In the genomic region with DNA sequence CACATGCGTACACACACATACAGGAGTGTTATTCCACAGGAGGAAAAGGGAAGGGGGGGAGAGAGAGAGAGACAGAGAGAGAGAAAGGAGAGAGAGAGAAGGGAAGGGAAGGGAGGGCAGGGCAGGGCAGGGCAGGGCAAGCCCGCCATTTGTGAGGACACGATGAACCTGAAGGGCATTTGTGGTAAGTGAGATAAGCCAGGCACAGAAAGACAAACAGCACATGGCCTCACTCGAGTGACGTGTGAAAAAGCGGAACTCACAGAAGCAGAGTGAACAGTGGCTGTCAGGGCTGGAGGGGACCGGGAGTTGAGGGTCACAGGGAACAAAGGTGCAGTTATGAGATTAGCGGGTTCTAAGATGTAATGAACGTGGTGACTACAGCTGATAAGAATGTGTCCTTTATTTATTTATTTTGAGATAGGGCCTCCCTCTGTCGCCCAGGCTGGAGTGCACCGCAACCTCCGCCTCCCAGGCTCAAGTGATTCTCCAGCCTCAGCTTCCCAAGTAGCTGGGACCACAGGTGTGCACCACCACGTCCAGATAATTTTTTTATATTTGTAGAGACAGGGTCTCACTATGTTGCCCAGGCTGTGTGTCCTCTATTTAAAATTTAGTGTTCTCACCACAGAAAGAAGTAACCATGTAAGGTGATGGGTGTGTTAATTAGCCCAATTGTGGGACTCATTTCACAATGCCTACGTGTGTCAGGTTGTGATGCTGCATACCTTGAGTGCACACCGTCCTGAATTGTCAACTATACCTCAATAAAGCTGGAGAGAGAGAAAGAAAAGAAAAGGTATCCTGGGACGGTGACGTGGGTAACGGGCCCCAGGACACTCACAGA, we compare ENCODE assay signal across 10 cellular contexts. TPM values are rescaled to one million over a fixed set of nuclear protein-coding genes. Genes with fewer than 3 reads are reported as not detected.
A peak's percentile ranks its signal among the peaks of the same experiment; 100 is the strongest.
DNase-seq lines count a peak whose midpoint lies in the region; ATAC-seq and TF ChIP-seq lines count a peak whose summit lies in the region.
"Had no signal": no experiment of that assay in that cellular context is flagged by ENCODE, and none has a peak within 500 bp of the region (broad histone marks: within the 10 kb centered on the region; RNA-seq: fewer than 3 reads in every experiment).

No MANE protein-coding gene starts in this region.

- H3K27ac ChIP-seq in naive thymus-derived CD4-positive, alpha-beta T cell (ENCODE audit: low read depth, low read length): no peak overlapping the region
- no peak overlapping the region for H3K27ac ChIP-seq in ascending aorta

- H3K27ac Mint-ChIP-seq in WTC11: no peak overlapping the region
- H3K27ac Mint-ChIP-seq in naive thymus-derived CD4-positive, alpha-beta T cell: peak overlapping the region in 8 of 9 donors; percentile 33 to 89 (median 79)

- H3K4me3 Mint-ChIP-seq in WTC11: no peak overlapping the region
- H3K4me3 Mint-ChIP-seq in naive thymus-derived CD4-positive, alpha-beta T cell: peak overlapping the region in 8 of 10 donors; percentile 22 to 80 (median 62)

- H3K9me3 Mint-ChIP-seq in WTC11: peaks cover 6% of the 10 kb centered on the region
- peaks cover 0 to 11% (median 0%) of the 10 kb centered on the region in 11 donors for H3K9me3 Mint-ChIP-seq in naive thymus-derived CD4-positive, alpha-beta T cell

- no peak for TF ChIP-seq CTCF in GM12865 (IDR thresholded peaks at IDR 0.05; ENCODE audit: insufficient read depth, low read depth, low read length, missing control alignments)
- no peak for TF ChIP-seq CTCF in WTC11 (IDR thresholded peaks at IDR 0.05)
- no peak for TF ChIP-seq CTCF in ascending aorta (IDR thresholded peaks at IDR 0.05)

- ATAC-seq in HG03460 (IDR thresholded peaks at IDR 0.05; ENCODE audit: unreplicated experiment) (peak; percentile 45), WTC11 (no peak), GM18517 (IDR thresholded peaks at IDR 0.05; ENCODE audit: unreplicated experiment) (no peak)
- ATAC-seq in naive thymus-derived CD4-positive, alpha-beta T cell: peak; percentile 79

- peaks cover 13 to 31% of the 10 kb centered on the region in 2 donors for H3K4me1 ChIP-seq in naive thymus-derived CD4-positive, alpha-beta T cell (ENCODE audit: control insufficient read depth in 2 of 2, insufficient read depth in 2 of 2, low read length in 2 of 2)
- H3K4me1 ChIP-seq in ascending aorta: no peaks in the 10 kb centered on the region

- peaks cover 3% of the 10 kb centered on the region for H3K36me3 Mint-ChIP-seq in WTC11
- H3K36me3 Mint-ChIP-seq in naive thymus-derived CD4-positive, alpha-beta T cell: peaks cover 0 to 2% (median 0%) of the 10 kb centered on the region in 5 donors

- H3K4me3 ChIP-seq in GM12865 (ENCODE audit: low read depth, low read length) (peak overlapping the region; percentile 53), ascending aorta (no peak overlapping the region)
- H3K4me3 ChIP-seq in naive thymus-derived CD4-positive, alpha-beta T cell (ENCODE audit: low read length): no peak overlapping the region

- peaks cover 0 to 6% of the 10 kb centered on the region in 2 donors for H3K27me3 ChIP-seq in naive thymus-derived CD4-positive, alpha-beta T cell (ENCODE audit: control insufficient read depth in 2 of 2, insufficient read depth in 2 of 2, low read length in 2 of 2)
- H3K27me3 ChIP-seq in ascending aorta: no peaks in the 10 kb centered on the region

- intact Hi-C loops in naive thymus-derived CD4-positive, alpha-beta T cell (cut with micrococcal nuclease): no loop called here
- intact Hi-C loops in ascending aorta (cut with DNase I): no loop called here

- no peaks in the 10 kb centered on the region for H3K9me3 ChIP-seq in naive thymus-derived CD4-positive, alpha-beta T cell (ENCODE audit: control insufficient read depth in 2 of 3, low read length in 3 of 3)
- no peaks in the 10 kb centered on the region for H3K9me3 ChIP-seq in ascending aorta

- DNase-seq in GM12865 (ENCODE audit: low read depth) (peak; percentile 72), WTC11 (ENCODE audit: low spot score) (no peak), ascending aorta (ENCODE audit: low spot score in 2 of 2) (no peak), iPS-NIHi11 (ENCODE audit: low spot score) (no peak), islet precursor cell (no peak)
- no peak for DNase-seq in naive thymus-derived CD4-positive, alpha-beta T cell
- DNase-seq: effector CD4-positive, alpha-beta T cell; NCI-H2171 treated with DMSO at 0.1 percent for 48 hours had no signal

- peaks cover 4% of the 10 kb centered on the region for H3K4me1 Mint-ChIP-seq in WTC11
- H3K4me1 Mint-ChIP-seq in naive thymus-derived CD4-positive, alpha-beta T cell: peaks cover 28 to 59% (median 47%) of the 10 kb centered on the region in 7 donors

- H3K36me3 ChIP-seq in naive thymus-derived CD4-positive, alpha-beta T cell (ENCODE audit: control insufficient read depth in 2 of 3, insufficient read depth in 3 of 3, low read length in 3 of 3): no peaks in the 10 kb centered on the region
- no peaks in the 10 kb centered on the region for H3K36me3 ChIP-seq in ascending aorta

- H3K27me3 Mint-ChIP-seq in WTC11 (ENCODE audit: low read depth): peaks cover 64% of the 10 kb centered on the region
- peaks cover 0 to 31% (median 0%) of the 10 kb centered on the region in 5 donors for H3K27me3 Mint-ChIP-seq in naive thymus-derived CD4-positive, alpha-beta T cell

- POLR2A ChIA-PET in WTC11 (lab: Charles Lee): no interaction called here
- POLR2A ChIA-PET in naive thymus-derived CD4-positive, alpha-beta T cell (lab: Charles Lee): interaction anchor here (1.3 kb wide), 1 partner anchor 18 kb away, joined by 3 read pairs; a partner anchor contains a TSS

- CTCF ChIA-PET in WTC11 (lab: Charles Lee): no interaction called here
- CTCF ChIA-PET in naive thymus-derived CD4-positive, alpha-beta T cell (lab: Charles Lee): interaction anchor here (1.0 kb wide), 1 partner anchor 56 kb away, joined by 3 read pairs; no protein-coding TSS in a partner anchor

TF ChIP-seq in WTC11, 78 proteins besides CTCF, POLR2A, EP300 and RAD21:
- TF ChIP-seq, protein P1, sequence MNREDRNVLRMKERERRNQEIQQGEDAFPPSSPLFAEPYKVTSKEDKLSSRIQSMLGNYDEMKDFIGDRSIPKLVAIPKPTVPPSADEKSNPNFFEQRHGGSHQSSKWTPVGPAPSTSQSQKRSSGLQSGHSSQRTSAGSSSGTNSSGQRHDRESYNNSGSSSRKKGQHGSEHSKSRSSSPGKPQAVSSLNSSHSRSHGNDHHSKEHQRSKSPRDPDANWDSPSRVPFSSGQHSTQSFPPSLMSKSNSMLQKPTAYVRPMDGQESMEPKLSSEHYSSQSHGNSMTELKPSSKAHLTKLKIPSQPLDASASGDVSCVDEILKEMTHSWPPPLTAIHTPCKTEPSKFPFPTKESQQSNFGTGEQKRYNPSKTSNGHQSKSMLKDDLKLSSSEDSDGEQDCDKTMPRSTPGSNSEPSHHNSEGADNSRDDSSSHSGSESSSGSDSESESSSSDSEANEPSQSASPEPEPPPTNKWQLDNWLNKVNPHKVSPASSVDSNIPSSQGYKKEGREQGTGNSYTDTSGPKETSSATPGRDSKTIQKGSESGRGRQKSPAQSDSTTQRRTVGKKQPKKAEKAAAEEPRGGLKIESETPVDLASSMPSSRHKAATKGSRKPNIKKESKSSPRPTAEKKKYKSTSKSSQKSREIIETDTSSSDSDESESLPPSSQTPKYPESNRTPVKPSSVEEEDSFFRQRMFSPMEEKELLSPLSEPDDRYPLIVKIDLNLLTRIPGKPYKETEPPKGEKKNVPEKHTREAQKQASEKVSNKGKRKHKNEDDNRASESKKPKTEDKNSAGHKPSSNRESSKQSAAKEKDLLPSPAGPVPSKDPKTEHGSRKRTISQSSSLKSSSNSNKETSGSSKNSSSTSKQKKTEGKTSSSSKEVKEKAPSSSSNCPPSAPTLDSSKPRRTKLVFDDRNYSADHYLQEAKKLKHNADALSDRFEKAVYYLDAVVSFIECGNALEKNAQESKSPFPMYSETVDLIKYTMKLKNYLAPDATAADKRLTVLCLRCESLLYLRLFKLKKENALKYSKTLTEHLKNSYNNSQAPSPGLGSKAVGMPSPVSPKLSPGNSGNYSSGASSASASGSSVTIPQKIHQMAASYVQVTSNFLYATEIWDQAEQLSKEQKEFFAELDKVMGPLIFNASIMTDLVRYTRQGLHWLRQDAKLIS (CRISPR knock-in tag; IDR thresholded peaks at IDR 0.05; ENCODE audit: borderline replicate concordance): no peak
- TF ChIP-seq GABPB1 (CRISPR knock-in tag; IDR thresholded peaks at IDR 0.05): peak; percentile 66; the same call in 1 of the 2 replicates

RNA-seq across cellular contexts. Expression of a gene that starts 18.7 kb away (rescaled TPM):
- total RNA-seq in WTC11 (2021) (120 to 129 TPM (median 126 TPM) in 3 replicates), ascending aorta (40.7 TPM)
- total RNA-seq in naive thymus-derived CD4-positive, alpha-beta T cell: 100 to 1,000 TPM in 2 of 5 experiments, 10 to 100 TPM in 3; 56.3 to 105 (median 93.0) TPM
- polyA plus RNA-seq in naive thymus-derived CD4-positive, alpha-beta T cell: under 1 TPM; 0.77 to 0.92 TPM

Comparison
In these comparisons a context has a peak if more than half of its experiments do, and no peak if none do; other contexts are left out.
1. ATAC-seq: peak in HG03460 (single experiment) and naive thymus-derived CD4-positive, alpha-beta T cell (single experiment); none in WTC11 (single experiment) and GM18517 (single experiment).